Comparison of ENCODE assay signal across 6 cellular contexts in genomic region chr11:79920480-79920879, GRCh38.
"Had no signal": no experiment of that assay in that cellular context is flagged by ENCODE, and none has a peak within 500 bp of the region (broad histone marks: within the 10 kb centered on the region; RNA-seq: fewer than 3 reads in every experiment).

No MANE protein-coding gene starts in this region.

- DNase-seq: IMR-90, KBM-7, KG1 had no signal

- H3K4me3 ChIP-seq: K562 had no signal

- H3K27ac ChIP-seq: HL-60 had no signal

- ATAC-seq: HepG2, K562 had no signal
